Comparison of ENCODE assay signal across 8 cellular contexts in the genomic region with DNA sequence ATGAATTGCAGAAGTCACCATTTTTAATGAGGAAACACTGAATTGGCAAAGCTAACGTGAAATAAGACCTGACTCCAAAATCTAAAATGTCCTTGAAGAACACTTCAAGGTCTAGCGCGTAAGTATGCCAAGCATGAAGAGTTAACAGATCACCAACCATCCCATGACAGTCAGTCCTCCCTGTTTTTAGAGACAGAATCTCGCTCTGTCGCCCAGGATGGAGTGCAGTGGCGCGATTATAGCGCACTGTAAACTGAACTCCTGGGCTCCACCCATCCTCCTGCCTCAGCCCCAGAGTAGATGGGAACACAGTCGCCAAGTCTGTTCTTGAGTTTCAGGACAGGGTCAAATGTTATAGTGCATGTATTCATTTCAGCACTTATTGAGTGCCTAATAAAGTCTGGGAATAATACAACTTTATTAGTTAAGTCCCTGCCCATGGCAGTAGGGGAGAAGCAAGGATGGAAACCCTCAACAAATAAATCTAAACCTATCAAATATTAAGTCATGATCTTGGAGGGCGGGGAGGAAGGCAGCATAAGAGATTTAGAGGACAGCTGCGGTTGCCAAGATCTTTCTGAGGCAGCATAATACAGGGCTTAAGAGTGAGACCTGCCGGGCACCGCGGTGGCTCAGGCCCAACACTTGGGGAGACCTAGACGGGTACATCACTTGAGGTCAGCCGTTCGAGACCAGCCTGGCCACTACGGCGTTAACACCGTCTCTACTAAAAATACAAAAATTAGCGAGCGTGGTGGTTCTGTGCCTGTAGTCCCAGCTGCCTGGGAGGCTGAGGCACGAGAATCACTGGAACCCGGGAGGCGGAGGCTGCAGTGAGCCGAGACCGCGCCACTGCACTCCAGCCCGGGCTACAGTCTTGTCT. TPM values are rescaled to one million over a fixed set of nuclear protein-coding genes. Genes with fewer than 3 reads are reported as not detected.
DNase-seq lines count a peak whose midpoint lies in the region; ATAC-seq, FAIRE-seq and TF ChIP-seq lines count a peak whose summit lies in the region.

No MANE protein-coding gene starts in this region.

- H3K4me3 ChIP-seq in GM12875 (ENCODE audit: low read depth, low read length) = peak overlapping the region; percentile 99
- H3K4me3 ChIP-seq in H7 (ENCODE audit: insufficient read depth, low read depth, low read length) = peak overlapping the region; percentile 98
- H3K4me3 ChIP-seq in OCI-LY3 (ENCODE audit: low read length) = peak overlapping the region; percentile 98
- peak overlapping the region in 2 of 3 experiments; percentile 84 to 95 for H3K4me3 ChIP-seq in endothelial cell of umbilical vein (replicated peaks in 1 of 3; ENCODE audit: insufficient read depth in 1 of 3, low read depth in 1 of 3, low read length in 3 of 3)
- H3K4me3 ChIP-seq in pancreas = peak overlapping the region; percentile 76 to 97 (median 88)

- no TSS peak for BruUV-seq in endothelial cell of umbilical vein (replicated peaks; lab: Mats Ljungman, UMichigan)

- TF ChIP-seq POLR2A in endothelial cell of umbilical vein (IDR thresholded peaks at IDR 0.05; ENCODE audit: low read depth, low read length) = no peak

- 50 to 55% methylated on average over 29 of the region's 29 CpGs for WGBS in pancreas, 2 donors

- H3K9ac ChIP-seq in OCI-LY3 (ENCODE audit: low read length) (peak overlapping the region; percentile 99), endothelial cell of umbilical vein (replicated peaks; ENCODE audit: extremely low read depth, insufficient read depth, low read length) (peak overlapping the region; percentile 96)

- H3K4me1 ChIP-seq in OCI-LY3 (ENCODE audit: low read length) (peaks cover 18% of the 10 kb centered on the region), endothelial cell of umbilical vein (ENCODE audit: control insufficient read depth, extremely low read depth, insufficient read depth, low read length) (peaks cover 14% of the 10 kb centered on the region), pancreas (peaks cover 11 to 19% (median 15%) of the 10 kb centered on the region in 3 donors)

- peaks cover 63% of the 10 kb centered on the region for H3K79me2 ChIP-seq in OCI-LY3 (ENCODE audit: low read length)
- peaks cover 42% of the 10 kb centered on the region for H3K79me2 ChIP-seq in endothelial cell of umbilical vein (ENCODE audit: control insufficient read depth, insufficient read depth, low read length)

- POLR2A ChIA-PET in endothelial cell of umbilical vein (lab: Charles Lee) = no interaction called here

- FAIRE-seq in endothelial cell of umbilical vein (lab: Jason Lieb, UNC) (no peak), pancreas (lab: Jason Lieb, UNC) (no peak)

- H3K27me3 ChIP-seq in H7 (ENCODE audit: control insufficient read depth, insufficient read depth, low read length) (no peaks in the 10 kb centered on the region), OCI-LY3 (ENCODE audit: low read depth, low read length) (no peaks in the 10 kb centered on the region), endothelial cell of umbilical vein (ENCODE audit: control insufficient read depth in 2 of 2, insufficient read depth in 2 of 2, low read length in 2 of 2) (no peaks in the 10 kb centered on the region), pancreas (no peaks in the 10 kb centered on the region)

- peak overlapping the region; percentile 84; the same call in 1 of the 2 replicates for H2AFZ ChIP-seq in OCI-LY3 (ENCODE audit: low read depth, low read length)
- H2AFZ ChIP-seq in endothelial cell of umbilical vein (ENCODE audit: low read depth, low read length) = no peak overlapping the region

- DNase-seq in H7 (no peak), endothelial cell of umbilical vein (ENCODE audit: low read depth, low spot score) (no peak), pancreas (peak in 1 of 6 donors; percentile 34), NCI-H1105 (lab: John Stamatoyannopoulos, UW) (no peak)
- no peak for DNase-seq in stimulated activated CD4-positive, alpha-beta T cell treated with anti-CD3 and anti-CD28 coated beads, Interleukin-4, amount 100 ng/mL, for 4 hours

- 0 out of 2 replicates have a peak overlapping the region, but pooled peaks have one; percentile 82 for H3K27ac ChIP-seq in OCI-LY3 (ENCODE audit: low read length)
- H3K27ac ChIP-seq in endothelial cell of umbilical vein (ENCODE audit: insufficient read depth, low read depth, low read length) = peak overlapping the region; percentile 95
- H3K27ac ChIP-seq in pancreas = peak overlapping the region; percentile 85 to 98 (median 94)

- dilution Hi-C loops in endothelial cell of umbilical vein (cut with MboI; ENCODE audit: extremely low pct_ligation_motif_present, low sequenced_read_pairs) = no loop called here

- no peaks in the 10 kb centered on the region for H3K9me1 ChIP-seq in endothelial cell of umbilical vein (replicated peaks; ENCODE audit: control insufficient read depth, extremely low read depth, insufficient read depth, low read length)

- H3K36me3 ChIP-seq in H7 (replicated peaks; ENCODE audit: control insufficient read depth, insufficient read depth, low read length) (peaks cover 7% of the 10 kb centered on the region), OCI-LY3 (replicated peaks; ENCODE audit: low read depth, low read length) (peaks cover 10% of the 10 kb centered on the region), endothelial cell of umbilical vein (ENCODE audit: control insufficient read depth in 2 of 2, extremely low read depth in 1 of 2, insufficient read depth in 2 of 2, low read length in 2 of 2) (peaks cover 2% of the 10 kb centered on the region in 2 experiments), pancreas (no peaks in the 10 kb centered on the region)

- H3K9me3 ChIP-seq in OCI-LY3 (ENCODE audit: insufficient read depth, low read length) = no peaks in the 10 kb centered on the region
- H3K9me3 ChIP-seq in endothelial cell of umbilical vein (replicated peaks; ENCODE audit: control insufficient read depth, insufficient read depth, low read length) = no peaks in the 10 kb centered on the region
- no peaks in the 10 kb centered on the region for H3K9me3 ChIP-seq in pancreas

- H4K20me1 ChIP-seq in OCI-LY3 (ENCODE audit: insufficient read depth, low read length) (peaks cover 14% of the 10 kb centered on the region), endothelial cell of umbilical vein (replicated peaks; ENCODE audit: control insufficient read depth, extremely low read depth, insufficient read depth, low read length) (no peaks in the 10 kb centered on the region)

- ATAC-seq in pancreas (peak in 1 of 4 donors; percentile 0), HG03280 (IDR thresholded peaks at IDR 0.05; ENCODE audit: unreplicated experiment) (no peak)

- TF ChIP-seq CTCF in GM12875 (IDR thresholded peaks at IDR 0.05; ENCODE audit: borderline replicate concordance, insufficient read depth, low read depth, low read length) (no peak), OCI-LY3 (IDR thresholded peaks at IDR 0.05; ENCODE audit: low read depth, low read length) (no peak), endothelial cell of umbilical vein (IDR thresholded peaks at IDR 0.05; ENCODE audit: extremely low read depth in 1 of 2, insufficient read depth in 1 of 2, low read depth in 1 of 2, low read length in 2 of 2) (no peak), pancreas (IDR thresholded peaks at IDR 0.05) (no peak)

- intact Hi-C loops in endothelial cell of umbilical vein (cut with micrococcal nuclease) = loop anchor here (1.0 to 5.0 kb wide), 2 partner anchors 105 to 706 kb away; a partner anchor contains a TSS
- intact Hi-C loops in pancreas (cut with DNase I) = no loop called here

- CTCF ChIA-PET in endothelial cell of umbilical vein (lab: Charles Lee) = interaction anchor here (0.9 to 1.6 kb wide), 3 partner anchors 16 to 47 kb away, joined by 3 read pairs; no protein-coding TSS in a partner anchor

- peak overlapping the region; percentile 87 for H3K4me2 ChIP-seq in OCI-LY3 (ENCODE audit: low read length)
- H3K4me2 ChIP-seq in endothelial cell of umbilical vein (ENCODE audit: insufficient read depth, low read length) = peak overlapping the region; percentile 63

RNA-seq across cellular contexts. Expression of a gene that starts 1.1 kb away (rescaled TPM):
- total RNA-seq in H7 (2014; rRNA removed; shearing (Covaris generic)) = 11.9 and 14.5 TPM in 2 replicates
- 16.7 and 19.7 TPM in 2 replicates for total RNA-seq in endothelial cell of umbilical vein
- 11.4 and 25.4 TPM in 2 replicates for polyA plus RNA-seq in endothelial cell of umbilical vein
- 20.6 and 24.5 TPM in 2 replicates for polyA plus RNA-seq in endothelial cell of umbilical vein (2011; cell fraction: cytosol; rRNA removed)
- polyA plus RNA-seq in endothelial cell of umbilical vein (2011; cell fraction: nucleus; rRNA removed) = 18.4 and 26.1 TPM in 2 replicates
- 15.3 and 22.1 TPM in 2 replicates for polyA plus RNA-seq in endothelial cell of umbilical vein (2012)
- 17.6 and 42.8 TPM in 2 replicates for polyA minus RNA-seq in endothelial cell of umbilical vein
- polyA minus RNA-seq in endothelial cell of umbilical vein (2011; cell fraction: cytosol; rRNA and poly(A)+ RNA removed) = 11.4 TPM
- polyA minus RNA-seq in endothelial cell of umbilical vein (2011; cell fraction: nucleus; rRNA and poly(A)+ RNA removed) = 11.2 and 13.9 TPM in 2 replicates
- 10 to 100 TPM in 1 of 6 donors, 1 to 10 TPM in 5; 5.7 to 11.8 (median 6.6) TPM for total RNA-seq in pancreas
- polyA plus RNA-seq in pancreas = 1 to 10 TPM; 6.2 to 8.0 TPM

RNA-seq across cellular contexts. Expression of a gene that starts 1.5 kb away (rescaled TPM):
- 994 and 1,018 TPM in 2 replicates for total RNA-seq in H7 (2014; rRNA removed; shearing (Covaris generic))
- total RNA-seq in endothelial cell of umbilical vein = 323 and 343 TPM in 2 replicates
- 232 and 386 TPM in 2 replicates for polyA plus RNA-seq in endothelial cell of umbilical vein
- polyA plus RNA-seq in endothelial cell of umbilical vein (2011; cell fraction: cytosol; rRNA removed) = 384 and 473 TPM in 2 replicates
- 299 and 391 TPM in 2 replicates for polyA plus RNA-seq in endothelial cell of umbilical vein (2011; cell fraction: nucleus; rRNA removed)
- polyA plus RNA-seq in endothelial cell of umbilical vein (2012) = 354 and 612 TPM in 2 replicates
- 494 and 565 TPM in 2 replicates for polyA minus RNA-seq in endothelial cell of umbilical vein
- 797 TPM for polyA minus RNA-seq in endothelial cell of umbilical vein (2011; cell fraction: cytosol; rRNA and poly(A)+ RNA removed)
- polyA minus RNA-seq in endothelial cell of umbilical vein (2011; cell fraction: nucleus; rRNA and poly(A)+ RNA removed) = 116 and 138 TPM in 2 replicates
- total RNA-seq in pancreas = 10 to 100 TPM; 33.7 to 75.6 (median 61.7) TPM
- 10 to 100 TPM; 52.2 to 62.0 TPM for polyA plus RNA-seq in pancreas

RNA-seq across cellular contexts. Expression of a gene that starts 59.1 kb away (rescaled TPM):
- total RNA-seq in H7 (2014; rRNA removed; shearing (Covaris generic)) = 5.2 and 5.3 TPM in 2 replicates
- total RNA-seq in endothelial cell of umbilical vein (14.3 and 15.9 TPM in 2 replicates), pancreas (10 to 100 TPM; 10.8 to 20.3 (median 11.7) TPM)
- polyA plus RNA-seq in endothelial cell of umbilical vein (19.8 and 23.9 TPM in 2 replicates), pancreas (10 to 100 TPM in 1 of 2 donors, 1 to 10 TPM in 1; 6.2 to 11.4 TPM)
- polyA plus RNA-seq in endothelial cell of umbilical vein (2011; cell fraction: cytosol; rRNA removed) = 23.4 and 25.2 TPM in 2 replicates
- polyA plus RNA-seq in endothelial cell of umbilical vein (2011; cell fraction: nucleus; rRNA removed) = 4.5 and 5.3 TPM in 2 replicates
- polyA plus RNA-seq in endothelial cell of umbilical vein (2012) = 25.0 and 26.1 TPM in 2 replicates
- 19.0 and 25.3 TPM in 2 replicates for polyA minus RNA-seq in endothelial cell of umbilical vein
- 138 TPM for polyA minus RNA-seq in endothelial cell of umbilical vein (2011; cell fraction: cytosol; rRNA and poly(A)+ RNA removed)
- 2.9 and 5.7 TPM in 2 replicates for polyA minus RNA-seq in endothelial cell of umbilical vein (2011; cell fraction: nucleus; rRNA and poly(A)+ RNA removed)
